8 cellular contexts compared by ENCODE assay signal in genomic region chr11:95789506-95790122, GRCh38. TPM values are rescaled to one million over a fixed set of nuclear protein-coding genes. Genes with fewer than 3 reads are reported as not detected.
DNase-seq lines count a peak whose midpoint lies in the region; ATAC-seq and TF ChIP-seq lines count a peak whose summit lies in the region.

Gene FAM76B (minus strand): TSS chr11:95789782. CDS start chr11:95789478, 304 bp downstream.

- peak within 1 kb of the TSS; percentile 100 for H3K4me3 Mint-ChIP-seq in activated naive CD4-positive, alpha-beta T cell treated with anti-CD3 and anti-CD28 coated beads, Interleukin-2, amount 50 U/mL, for 24 hours

- peak; percentile 72 for ATAC-seq in HG02588 (IDR thresholded peaks at IDR 0.05; ENCODE audit: unreplicated experiment)
- peak; percentile 85 for ATAC-seq in SK-N-SH treated with all-trans-retinoic acid at 6 μM for 48 hours

- H3K27ac ChIP-seq in suprapubic skin, result peak within 1 kb of the TSS; percentile 99

- no peaks in the 10 kb centered on the region; the same call in 1 of the 2 replicates for H3K36me3 ChIP-seq in GM06990 (ENCODE audit: control insufficient read depth, insufficient read depth, low read length)
- H3K36me3 ChIP-seq in suprapubic skin, result peaks cover 18% of the 10 kb centered on the region

- 0% methylated on average over 17 of the region's 62 CpGs for WGBS in suprapubic skin

- peak within 1 kb of the TSS; percentile 100 for H3K27ac Mint-ChIP-seq in activated naive CD4-positive, alpha-beta T cell treated with anti-CD3 and anti-CD28 coated beads, Interleukin-2, amount 50 U/mL, for 24 hours

- TF ChIP-seq CTCF in GM06990 (IDR thresholded peaks at IDR 0.05; ENCODE audit: insufficient read depth, low read length, poor library complexity, severe bottlenecking) (no peak), suprapubic skin (IDR thresholded peaks at IDR 0.05) (no peak)

- H3K4me1 Mint-ChIP-seq in activated naive CD4-positive, alpha-beta T cell treated with anti-CD3 and anti-CD28 coated beads, Interleukin-2, amount 50 U/mL, for 24 hours, result peaks cover 62% of the 10 kb centered on the region

- H3K4me3 ChIP-seq in GM06990 (replicated peaks; ENCODE audit: low read depth, low read length) (peak within 1 kb of the TSS; percentile 93), suprapubic skin (peak within 1 kb of the TSS; percentile 77)

- H3K9me3 ChIP-seq in suprapubic skin, result no peaks in the 10 kb centered on the region

- H3K36me3 Mint-ChIP-seq in activated naive CD4-positive, alpha-beta T cell treated with anti-CD3 and anti-CD28 coated beads, Interleukin-2, amount 50 U/mL, for 24 hours, result peaks cover 14% of the 10 kb centered on the region

- DNase-seq in GM06990 (ENCODE audit: extremely low read depth, insufficient read length) (peak; percentile 98), NCI-H1092 (lab: John Stamatoyannopoulos, UW) (peak; percentile 99), globus pallidus (ENCODE audit: low spot score) (peak; percentile 99), nucleus accumbens (lab: John Stamatoyannopoulos, UW) (peak; percentile 72 to 99 (median 96)), suprapubic skin (ENCODE audit: low spot score in 2 of 2) (peak; percentile 98)

- TF ChIP-seq EP300 in suprapubic skin (IDR thresholded peaks at IDR 0.05), result no peak

- no peaks in the 10 kb centered on the region for H3K9me3 Mint-ChIP-seq in activated naive CD4-positive, alpha-beta T cell treated with anti-CD3 and anti-CD28 coated beads, Interleukin-2, amount 50 U/mL, for 24 hours

- H3K4me1 ChIP-seq in suprapubic skin, result peaks cover 25% of the 10 kb centered on the region

- TF ChIP-seq POLR2A in suprapubic skin (IDR thresholded peaks at IDR 0.05), result peak; percentile 73 to 90

- H3K27me3 ChIP-seq in GM06990 (replicated peaks; ENCODE audit: control insufficient read depth, insufficient read depth, low read length) (no peaks in the 10 kb centered on the region), suprapubic skin (no peaks in the 10 kb centered on the region)

- no peaks in the 10 kb centered on the region for H3K27me3 Mint-ChIP-seq in activated naive CD4-positive, alpha-beta T cell treated with anti-CD3 and anti-CD28 coated beads, Interleukin-2, amount 50 U/mL, for 24 hours

TF ChIP-seq in SK-N-SH treated with all-trans-retinoic acid at 6 μM for 48 hours, 23 proteins besides CTCF, POLR2A, EP300 and RAD21:
- TF ChIP-seq ZFP30 (CRISPR knock-in tag; IDR thresholded peaks at IDR 0.05), result no peak
- TF ChIP-seq ZC3H10 (CRISPR knock-in tag; IDR thresholded peaks at IDR 0.05), result no peak
- no peak for TF ChIP-seq RARB (CRISPR knock-in tag; IDR thresholded peaks at IDR 0.05)
- TF ChIP-seq ZFP3 (CRISPR knock-in tag; IDR thresholded peaks at IDR 0.05), result 0 out of 2 replicates have a peak, but pooled peaks have one; percentile 23
- no peak for TF ChIP-seq ESRRG (CRISPR knock-in tag; IDR thresholded peaks at IDR 0.05)
- peak; percentile 43; the same call in 1 of the 2 replicates for TF ChIP-seq TSHZ2 (CRISPR knock-in tag; IDR thresholded peaks at IDR 0.05)
TF ChIP-seq in SK-N-SH treated with all-trans-retinoic acid at 6 μM for 48 hours: peak in this region for 2.

RNA-seq across cellular contexts. Expression of gene FAM76B, which starts in this region (rescaled TPM):
- 10 to 100 TPM; 17.2 to 56.2 (median 24.0) TPM for total RNA-seq in suprapubic skin

Comparison
In these comparisons a context has a peak if more than half of its experiments do, and no peak if none do; other contexts are left out.
1. Peak in every context shown above with its lines: DNase-seq, ATAC-seq, H3K4me3 ChIP-seq and H3K27ac ChIP-seq.